In the genomic region with DNA sequence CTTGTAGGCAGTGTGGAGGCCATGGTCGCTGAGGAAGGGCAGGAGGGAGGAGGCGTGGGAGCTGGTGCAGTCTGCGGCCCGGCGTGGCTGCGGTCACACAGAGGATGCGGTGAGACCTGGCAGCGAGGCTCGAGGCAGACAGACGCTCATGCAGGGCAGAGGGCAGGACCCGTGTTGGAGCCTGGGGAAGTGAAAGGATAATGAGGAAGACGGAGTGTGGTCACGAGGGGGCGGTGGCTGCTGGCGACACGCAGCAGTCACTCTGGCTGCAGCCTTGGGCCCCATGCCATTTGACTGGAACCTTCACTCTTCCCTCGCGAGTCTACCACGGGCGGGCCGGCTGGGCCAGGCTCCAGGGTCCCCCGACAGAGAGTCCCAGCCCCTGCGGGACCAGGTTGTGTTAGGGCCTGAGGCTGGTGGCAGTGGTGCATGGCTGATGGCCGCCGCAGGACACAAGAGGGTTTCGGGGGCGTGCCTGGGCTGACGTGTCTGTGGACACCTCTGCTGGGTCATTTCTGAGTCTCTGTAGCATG, we compare ENCODE assay signal across 10 cellular contexts.
DNase-seq lines count a peak whose midpoint lies in the region; ATAC-seq and TF ChIP-seq lines count a peak whose summit lies in the region.
"Had no signal": no experiment of that assay in that cellular context is flagged by ENCODE, and none has a peak within 500 bp of the region (broad histone marks: within the 10 kb centered on the region; RNA-seq: fewer than 3 reads in every experiment).

No MANE protein-coding gene starts in this region.

- no peak overlapping the region for H3K9ac ChIP-seq in mammary epithelial cell (ENCODE audit: insufficient read depth, low read length)

- intact Hi-C loops in upper lobe of right lung (cut with DNase I): no loop called here
- intact Hi-C loops in mammary epithelial cell (cut with micrococcal nuclease): no loop called here

- H3K9me3 Mint-ChIP-seq in activated naive CD4-positive, alpha-beta T cell treated with anti-CD3 and anti-CD28 coated beads, Interleukin-2, amount 10 ng/mL, durations not matched to agents 7 days and 5 days: no peaks in the 10 kb centered on the region
- no peaks in the 10 kb centered on the region for H3K9me3 Mint-ChIP-seq in immature natural killer cell

- H2AFZ ChIP-seq in mammary epithelial cell (ENCODE audit: low read depth, low read length): no peak overlapping the region

- H3K27me3 ChIP-seq in upper lobe of right lung (no peaks in the 10 kb centered on the region), mammary epithelial cell (ENCODE audit: insufficient read depth, low read length) (no peaks in the 10 kb centered on the region)
- H3K27me3 ChIP-seq: thyroid gland had no signal

- no peak overlapping the region for H3K27ac Mint-ChIP-seq in activated naive CD4-positive, alpha-beta T cell treated with anti-CD3 and anti-CD28 coated beads, Interleukin-2, amount 10 ng/mL, durations not matched to agents 7 days and 5 days
- H3K27ac Mint-ChIP-seq in immature natural killer cell: peak overlapping the region in 1 of 6 donors; percentile 6

- H3K27ac ChIP-seq in upper lobe of right lung (peak overlapping the region; percentile 58), mammary epithelial cell (ENCODE audit: insufficient read depth, low read depth, low read length) (no peak overlapping the region)
- H3K27ac ChIP-seq: thyroid gland had no signal

- no TSS peak for BruUV-seq in mammary epithelial cell (replicated peaks; lab: Mats Ljungman, UMichigan)

- H3K9me3 ChIP-seq in upper lobe of right lung: no peaks in the 10 kb centered on the region
- no peaks in the 10 kb centered on the region for H3K9me3 ChIP-seq in mammary epithelial cell (replicated peaks; ENCODE audit: insufficient read depth, low read length)
- H3K9me3 ChIP-seq: thyroid gland had no signal

- 68% methylated on average over 21 of the region's 28 CpGs for WGBS in mammary epithelial cell (ENCODE audit: low coverage, missing lambda C conversion rate)

- H3K27me3 Mint-ChIP-seq in activated naive CD4-positive, alpha-beta T cell treated with anti-CD3 and anti-CD28 coated beads, Interleukin-2, amount 10 ng/mL, durations not matched to agents 7 days and 5 days: peaks cover 69% of the 10 kb centered on the region
- H3K27me3 Mint-ChIP-seq in immature natural killer cell (ENCODE audit: low read depth in 3 of 3): peaks cover 0 to 4% (median 2%) of the 10 kb centered on the region in 3 donors

- H4K20me1 ChIP-seq in mammary epithelial cell (ENCODE audit: insufficient read depth, low read length): no peaks in the 10 kb centered on the region

- no peak for TF ChIP-seq CTCF in upper lobe of right lung (IDR thresholded peaks at IDR 0.05)
- no peak for TF ChIP-seq CTCF in mammary epithelial cell (conservative IDR thresholded peaks at IDR 0.05 in 1 of 2, IDR thresholded peaks at IDR 0.05 in 1 of 2; ENCODE audit: extremely low read depth in 1 of 2, insufficient read depth in 1 of 2, low read depth in 1 of 2, low read length in 2 of 2)

- no peaks in the 10 kb centered on the region for H3K79me2 ChIP-seq in mammary epithelial cell (ENCODE audit: insufficient read depth, low read length)

- H3K4me2 ChIP-seq in mammary epithelial cell (ENCODE audit: insufficient read depth, low read depth, low read length): no peak overlapping the region

- peak; percentile 39 for DNase-seq in activated naive CD4-positive, alpha-beta T cell treated with anti-CD3 and anti-CD28 coated beads, Interleukin-2, amount 10 ng/mL, durations not matched to agents 7 days and 5 days
- no peak for DNase-seq in activated naive CD4-positive, alpha-beta T cell (lab: John Stamatoyannopoulos, UW)
- peak; percentile 9 for DNase-seq in SW480 (ENCODE audit: low spot score)
- DNase-seq in immature natural killer cell: peak; percentile 12 to 55 (median 19)
- DNase-seq in upper lobe of right lung: peak; percentile 92
- no peak for DNase-seq in cerebellar nuclear complex (lab: John Stamatoyannopoulos, UW)
- DNase-seq in mammary epithelial cell: no peak
- DNase-seq: NCI-H2171 treated with DMSO at 0.1 percent for 48 hours had no signal

- H3K36me3 ChIP-seq in upper lobe of right lung (no peaks in the 10 kb centered on the region), mammary epithelial cell (ENCODE audit: insufficient read depth, low read length) (no peaks in the 10 kb centered on the region)
- H3K36me3 ChIP-seq: thyroid gland had no signal

- H3K4me1 Mint-ChIP-seq in activated naive CD4-positive, alpha-beta T cell treated with anti-CD3 and anti-CD28 coated beads, Interleukin-2, amount 10 ng/mL, durations not matched to agents 7 days and 5 days: peaks cover 51% of the 10 kb centered on the region
- peaks cover 38 to 50% of the 10 kb centered on the region in 2 donors for H3K4me1 Mint-ChIP-seq in immature natural killer cell

- H3K4me1 ChIP-seq in upper lobe of right lung: peaks cover 38% of the 10 kb centered on the region
- peaks cover 18% of the 10 kb centered on the region for H3K4me1 ChIP-seq in mammary epithelial cell (ENCODE audit: insufficient read depth, low read length)

- H3K36me3 Mint-ChIP-seq in activated naive CD4-positive, alpha-beta T cell treated with anti-CD3 and anti-CD28 coated beads, Interleukin-2, amount 10 ng/mL, durations not matched to agents 7 days and 5 days: no peaks in the 10 kb centered on the region
- H3K36me3 Mint-ChIP-seq in immature natural killer cell: peaks cover 0 to 5% (median 1%) of the 10 kb centered on the region in 3 donors

- dilution Hi-C loops in mammary epithelial cell (cut with HindIII; ENCODE audit: low sequenced_read_pairs): no loop called here

- in situ Hi-C loops in mammary epithelial cell (cut with MboI; ENCODE audit: low sequenced_read_pairs in 2 of 2): no loop called here

- ATAC-seq in upper lobe of right lung (peak; percentile 91), GM18907 (IDR thresholded peaks at IDR 0.05; ENCODE audit: unreplicated experiment) (no peak)

- no peak overlapping the region for H3K4me3 Mint-ChIP-seq in activated naive CD4-positive, alpha-beta T cell treated with anti-CD3 and anti-CD28 coated beads, Interleukin-2, amount 10 ng/mL, durations not matched to agents 7 days and 5 days
- H3K4me3 Mint-ChIP-seq in immature natural killer cell: peak overlapping the region; percentile 35 to 70 (median 52)

- CTCF ChIA-PET in activated naive CD4-positive, alpha-beta T cell treated with anti-CD3 and anti-CD28 coated beads, Interleukin-2, amount 10 ng/mL, durations not matched to agents 7 days and 5 days (lab: Charles Lee): no interaction called here
- CTCF ChIA-PET in mammary epithelial cell (lab: Charles Lee; ENCODE audit: low non-redundant PET): no interaction called here

- no peak overlapping the region for H3K4me3 ChIP-seq in upper lobe of right lung
- no peak overlapping the region for H3K4me3 ChIP-seq in mammary epithelial cell (replicated peaks in 1 of 3; ENCODE audit: insufficient read depth in 1 of 3, low read depth in 2 of 3, low read length in 3 of 3)
- H3K4me3 ChIP-seq: thyroid gland had no signal

Comparison
In these comparisons a context has a peak if more than half of its experiments do, and no peak if none do; other contexts are left out.
1. DNase-seq: peak in activated naive CD4-positive, alpha-beta T cell treated with anti-CD3 and anti-CD28 coated beads, Interleukin-2, amount 10 ng/mL, durations not matched to agents 7 days and 5 days (single experiment), SW480 (single experiment), immature natural killer cell (3 of 3) and upper lobe of right lung (single experiment); none in activated naive CD4-positive, alpha-beta T cell (0 of 4), cerebellar nuclear complex (0 of 2) and mammary epithelial cell (single experiment).